ENCODE assay signal across 18 cellular contexts in genomic region chr2:16798472-16798871, GRCh38.
DNase-seq lines count a peak whose midpoint lies in the region; ATAC-seq and TF ChIP-seq lines count a peak whose summit lies in the region.
"Had no signal": no experiment of that assay in that cellular context is flagged by ENCODE, and none has a peak within 500 bp of the region (broad histone marks: within the 10 kb centered on the region; RNA-seq: fewer than 3 reads in every experiment).

No MANE protein-coding gene starts in this region.

- peaks cover 0 to 14% of the 10 kb centered on the region in 2 experiments; a peak in 4 of 5 replicates for H3K9me3 Mint-ChIP-seq in H9
- peaks cover 17% of the 10 kb centered on the region for H3K9me3 Mint-ChIP-seq in WTC11

- DNase-seq in H9 (no peak), WTC11 (ENCODE audit: low spot score) (no peak), NCI-H748 treated with DMSO at 0.1 percent for 48 hours (lab: John Stamatoyannopoulos, UW) (no peak)
- DNase-seq: 8988T; CD4-positive, alpha-beta memory T cell; DMS153; DMS79; GF-D8; GM23248; H7 had no signal

- H3K4me1 ChIP-seq in H9 (ENCODE audit: insufficient read depth, low read length) (peaks cover 4% of the 10 kb centered on the region; the same call in 1 of the 2 replicates), iPS-20b (ENCODE audit: insufficient read depth, low read length) (peaks cover 19% of the 10 kb centered on the region)
- H3K4me1 ChIP-seq: BLaER1 had no signal

- no peak overlapping the region for H2BK15ac ChIP-seq in H9 (ENCODE audit: low read depth, low read length)

- H3K4me3 ChIP-seq in iPS-20b (ENCODE audit: low read length) = peak overlapping the region; percentile 7; the same call in 1 of the 2 replicates
- H3K4me3 ChIP-seq: BLaER1, GM23248 had no signal

- H3K27me3 Mint-ChIP-seq in H9 (ENCODE audit: low read depth) (no peaks in the 10 kb centered on the region; the same call in 1 of the 2 replicates), WTC11 (ENCODE audit: low read depth) (no peaks in the 10 kb centered on the region; the same call in 1 of the 2 replicates)
- H3K27me3 Mint-ChIP-seq: CD4-positive, alpha-beta memory T cell had no signal

- no CpG with 5 or more reads among the region's 2 CpGs for WGBS in H9 (ENCODE audit: extremely low coverage, insufficient read length, low lambda C conversion rate)

- H3K23me2 ChIP-seq in H9 (ENCODE audit: insufficient read length, low read depth, low read length, poor library complexity, severe bottlenecking) = no peaks in the 10 kb centered on the region

- CTCF ChIA-PET in WTC11 (lab: Charles Lee) = no interaction called here

- no peak overlapping the region for H3K9ac ChIP-seq in H9 (ENCODE audit: extremely low read depth, insufficient read length, low read length)
- H3K9ac ChIP-seq in iPS-20b (ENCODE audit: low read depth, low read length) = no peak overlapping the region
- H3K9ac ChIP-seq: BLaER1, GM23248, KMS-11 had no signal

- no peak overlapping the region for H2BK120ac ChIP-seq in H9 (ENCODE audit: low read depth, low read length, poor library complexity, severe bottlenecking)

- H2AK5ac ChIP-seq in H9 (ENCODE audit: insufficient read length, low read length) = no peak overlapping the region

- H3T11ph ChIP-seq in H9 (ENCODE audit: low read length) = no peak overlapping the region

- H3K4me2 ChIP-seq in H9 (ENCODE audit: insufficient read depth, insufficient read length, low read length) = no peak overlapping the region
- H3K4me2 ChIP-seq: BLaER1, KMS-11 had no signal

- no peak overlapping the region for H4K5ac ChIP-seq in H9 (ENCODE audit: insufficient read length, low read depth, low read length)

- H3K4me3 Mint-ChIP-seq in H9 (no peak overlapping the region), WTC11 (no peak overlapping the region)
- H3K4me3 Mint-ChIP-seq: CD14-positive monocyte; CD4-positive, alpha-beta memory T cell had no signal

- ATAC-seq in WTC11 = no peak; the same call in 1 of the 2 replicates
- no peak for ATAC-seq in GM19397 (IDR thresholded peaks at IDR 0.05; ENCODE audit: unreplicated experiment)
- ATAC-seq in GM21381 (IDR thresholded peaks at IDR 0.05; ENCODE audit: unreplicated experiment) = no peak
- no peak for ATAC-seq in HG03175 (IDR thresholded peaks at IDR 0.05; ENCODE audit: unreplicated experiment)

- H3K9me3 ChIP-seq in H9 (ENCODE audit: control insufficient read depth, low read depth, low read length) = no peaks in the 10 kb centered on the region
- no peaks in the 10 kb centered on the region for H3K9me3 ChIP-seq in iPS-20b (ENCODE audit: insufficient read depth, low read depth, low read length)
- H3K9me3 ChIP-seq: BLaER1 had no signal

- no peak overlapping the region for H2BK12ac ChIP-seq in H9 (ENCODE audit: insufficient read length, low read depth, low read length)

- H3K56ac ChIP-seq in H9 (ENCODE audit: insufficient read length, low read depth, low read length) = no peak overlapping the region

- H3K4ac ChIP-seq in H9 (ENCODE audit: low read depth, low read length) = no peak overlapping the region

- H3K36me3 Mint-ChIP-seq in H9 (ENCODE audit: insufficient read depth in 1 of 3, low read depth in 3 of 3) = peaks cover 0 to 13% (median 11%) of the 10 kb centered on the region in 3 experiments; a peak in 5 of 7 replicates
- peaks cover 8% of the 10 kb centered on the region for H3K36me3 Mint-ChIP-seq in WTC11
- H3K36me3 Mint-ChIP-seq: CD14-positive monocyte; CD4-positive, alpha-beta memory T cell had no signal

- H3K36me3 ChIP-seq in iPS-20b (ENCODE audit: insufficient read depth, low read depth, low read length) = no peaks in the 10 kb centered on the region
- H3K36me3 ChIP-seq: BLaER1 had no signal

- POLR2A ChIA-PET in WTC11 (lab: Charles Lee) = no interaction called here

- H3K18ac ChIP-seq in H9 (ENCODE audit: insufficient read length, low read depth, low read length) = no peak overlapping the region

- H3K27ac ChIP-seq in H9 (ENCODE audit: insufficient read length, low read depth, low read length) (no peak overlapping the region), iPS-20b (ENCODE audit: low read length) (no peak overlapping the region)
- H3K27ac ChIP-seq: BLaER1, GM23248, HL-60, KMS-11 had no signal

- no peaks in the 10 kb centered on the region for H3K79me2 ChIP-seq in H9 (ENCODE audit: insufficient read depth, low read length)

- no peaks in the 10 kb centered on the region for H4K20me1 ChIP-seq in H9 (ENCODE audit: control insufficient read depth, insufficient read depth, insufficient read length)
- H4K20me1 ChIP-seq: BLaER1 had no signal

- no peak overlapping the region for H3K14ac ChIP-seq in H9 (ENCODE audit: insufficient read depth, low read length)

- no peak overlapping the region for H4K8ac ChIP-seq in H9 (replicated peaks; ENCODE audit: insufficient read length, low read depth, low read length)

- H2AFZ ChIP-seq in H9 (ENCODE audit: low read length) = no peak overlapping the region
- H2AFZ ChIP-seq: GM23248 had no signal

- peaks cover 32 to 40% of the 10 kb centered on the region in 2 experiments for H3K4me1 Mint-ChIP-seq in H9
- H3K4me1 Mint-ChIP-seq in WTC11 = peaks cover 52% of the 10 kb centered on the region
- H3K4me1 Mint-ChIP-seq: CD14-positive monocyte; CD4-positive, alpha-beta memory T cell had no signal

- no peak overlapping the region for H4K91ac ChIP-seq in H9 (ENCODE audit: insufficient read length, low read depth, low read length)

- H3K27ac Mint-ChIP-seq in H9 (peak overlapping the region in 2 of 3 experiments; percentile 40 to 77; a peak in 4 of 7 replicates), WTC11 (peak overlapping the region; percentile 77; the same call in 1 of the 2 replicates)
- H3K27ac Mint-ChIP-seq: CD14-positive monocyte; CD4-positive, alpha-beta memory T cell had no signal

- H2BK5ac ChIP-seq in H9 (ENCODE audit: insufficient read length, low read length) = no peak overlapping the region

- no peak for TF ChIP-seq CTCF in H9 (conservative IDR thresholded peaks at IDR 0.05)
- TF ChIP-seq CTCF in WTC11 (IDR thresholded peaks at IDR 0.05) = no peak

- no peak overlapping the region for H3K23ac ChIP-seq in H9 (ENCODE audit: insufficient read length, low read depth, low read length)

- no peak overlapping the region for H2BK20ac ChIP-seq in H9 (ENCODE audit: low read depth, low read length, poor library complexity, severe bottlenecking)

- H3K27me3 ChIP-seq in H9 (ENCODE audit: insufficient read depth, low read length) (no peaks in the 10 kb centered on the region), iPS-20b (ENCODE audit: insufficient read depth, low read length) (no peaks in the 10 kb centered on the region)
- H3K27me3 ChIP-seq: BLaER1 had no signal

- H3K79me1 ChIP-seq in H9 (ENCODE audit: insufficient read depth, low read depth, low read length, poor library complexity, severe bottlenecking) = no peaks in the 10 kb centered on the region

TF ChIP-seq in WTC11, 78 proteins besides CTCF, POLR2A, EP300 and RAD21:
- TF ChIP-seq SOX15 (CRISPR knock-in tag; IDR thresholded peaks at IDR 0.05) (no peak), FOXP4 (CRISPR knock-in tag; IDR thresholded peaks at IDR 0.05) (no peak), FOXJ3 (CRISPR knock-in tag; IDR thresholded peaks at IDR 0.05; ENCODE audit: borderline replicate concordance) (no peak), USF1 (CRISPR knock-in tag; IDR thresholded peaks at IDR 0.05) (no peak), EMX1 (CRISPR knock-in tag; IDR thresholded peaks at IDR 0.05) (no peak), JUN (CRISPR knock-in tag; IDR thresholded peaks at IDR 0.05) (no peak), CDX4 (CRISPR knock-in tag; IDR thresholded peaks at IDR 0.05; ENCODE audit: borderline replicate concordance) (no peak), HMGA2 (CRISPR knock-in tag; IDR thresholded peaks at IDR 0.05) (no peak), CREB1 (CRISPR knock-in tag; IDR thresholded peaks at IDR 0.05) (no peak), GABPB1 (CRISPR knock-in tag; IDR thresholded peaks at IDR 0.05) (no peak)
TF ChIP-seq in WTC11: peak in this region for 0.
